ENCODE assay signal across 11 cellular contexts in genomic region chr1:12174789-12175455, GRCh38. TPM values are rescaled to one million over a fixed set of nuclear protein-coding genes. Genes with fewer than 3 reads are reported as not detected.
A peak's percentile ranks its signal among the peaks of the same experiment; 100 is the strongest.
DNase-seq lines count a peak whose midpoint lies in the region; ATAC-seq, FAIRE-seq and TF ChIP-seq lines count a peak whose summit lies in the region.
"Had no signal": no experiment of that assay in that cellular context is flagged by ENCODE, and none has a peak within 500 bp of the region (broad histone marks: within the 10 kb centered on the region; RNA-seq: fewer than 3 reads in every experiment).

No MANE protein-coding gene starts in this region.

- no peaks in the 10 kb centered on the region for H3K9me3 ChIP-seq in H9 (ENCODE audit: control insufficient read depth, low read depth, low read length)
- no peaks in the 10 kb centered on the region for H3K9me3 ChIP-seq in right cardiac atrium (ENCODE audit: control insufficient read depth, low read length)

- H4K8ac ChIP-seq in H9 (replicated peaks; ENCODE audit: insufficient read length, low read depth, low read length), result no peak overlapping the region

- H3T11ph ChIP-seq in H9 (ENCODE audit: low read length), result no peak overlapping the region

- no peaks in the 10 kb centered on the region for H4K20me1 ChIP-seq in H9 (ENCODE audit: control insufficient read depth, insufficient read depth, insufficient read length)

- H3K27ac ChIP-seq in H9 (ENCODE audit: insufficient read length, low read depth, low read length) (no peak overlapping the region), right cardiac atrium (ENCODE audit: low read length) (peak overlapping the region; percentile 72)

- H3K9ac ChIP-seq in H9 (ENCODE audit: extremely low read depth, insufficient read length, low read length), result no peak overlapping the region

- peak overlapping the region in 1 of 3 experiments; percentile 49; a peak in 2 of 7 replicates for H3K27ac Mint-ChIP-seq in H9
- peak overlapping the region; percentile 97 for H3K27ac Mint-ChIP-seq in activated naive CD8-positive, alpha-beta T cell

- no peak overlapping the region for H3K4me2 ChIP-seq in H9 (ENCODE audit: insufficient read depth, insufficient read length, low read length)

- no peak overlapping the region for H4K91ac ChIP-seq in H9 (ENCODE audit: insufficient read length, low read depth, low read length)

- H3K79me2 ChIP-seq in H9 (ENCODE audit: insufficient read depth, low read length), result no peaks in the 10 kb centered on the region

- H3K36me3 Mint-ChIP-seq in H9 (ENCODE audit: insufficient read depth in 1 of 3, low read depth in 3 of 3), result no peaks in the 10 kb centered on the region
- H3K36me3 Mint-ChIP-seq in activated naive CD8-positive, alpha-beta T cell, result peaks cover 15% of the 10 kb centered on the region

- H2BK12ac ChIP-seq in H9 (ENCODE audit: insufficient read length, low read depth, low read length), result no peak overlapping the region

- H2BK15ac ChIP-seq in H9 (ENCODE audit: low read depth, low read length), result no peak overlapping the region; the same call in 1 of the 2 replicates

- H3K4me3 Mint-ChIP-seq in H9, result no peak overlapping the region
- H3K4me3 Mint-ChIP-seq in activated naive CD8-positive, alpha-beta T cell, result peak overlapping the region; percentile 77

- no peaks in the 10 kb centered on the region for H3K79me1 ChIP-seq in H9 (ENCODE audit: insufficient read depth, low read depth, low read length, poor library complexity, severe bottlenecking)

- no peak overlapping the region for H3K4ac ChIP-seq in H9 (ENCODE audit: low read depth, low read length)

- DNase-seq in H9 (peak; percentile 55), right cardiac atrium (peak; percentile 81 to 92 (median 87)), sciatic nerve (ENCODE audit: low spot score) (no peak), omental fat pad (ENCODE audit: low spot score) (no peak), SHP77 (lab: John Stamatoyannopoulos, UW) (no peak), GM19239 (ENCODE audit: insufficient read length, low spot score) (no peak)
- DNase-seq: DMS79, hippocampal formation, NCI-H187 treated with DMSO at 0.1 percent for 48 hours had no signal

- no peak overlapping the region for H2BK20ac ChIP-seq in H9 (ENCODE audit: low read depth, low read length, poor library complexity, severe bottlenecking)

- H3K56ac ChIP-seq in H9 (ENCODE audit: insufficient read length, low read depth, low read length), result no peak overlapping the region

- H3K4me3 ChIP-seq in right cardiac atrium (ENCODE audit: low read length), result no peak overlapping the region

- no peak overlapping the region for H2BK5ac ChIP-seq in H9 (ENCODE audit: insufficient read length, low read length)

- no peak overlapping the region for H2AFZ ChIP-seq in H9 (ENCODE audit: low read length)

- FAIRE-seq in GM19239 (lab: Jason Lieb, UNC), result no peak

- no peaks in the 10 kb centered on the region for H3K27me3 ChIP-seq in H9 (ENCODE audit: insufficient read depth, low read length)
- H3K27me3 ChIP-seq in right cardiac atrium (ENCODE audit: control insufficient read depth, insufficient read depth), result no peaks in the 10 kb centered on the region

- H4K5ac ChIP-seq in H9 (ENCODE audit: insufficient read length, low read depth, low read length), result no peak overlapping the region

- H2BK120ac ChIP-seq in H9 (ENCODE audit: low read depth, low read length, poor library complexity, severe bottlenecking), result no peak overlapping the region

- ATAC-seq in right cardiac atrium, result peak; percentile 26 to 44
- peak; percentile 33 for ATAC-seq in sciatic nerve
- ATAC-seq in omental fat pad (ENCODE audit: low FRiP score), result no peak
- no peak for ATAC-seq in HG03175 (IDR thresholded peaks at IDR 0.05; ENCODE audit: unreplicated experiment)

- no peak for TF ChIP-seq CTCF in H9 (conservative IDR thresholded peaks at IDR 0.05)
- TF ChIP-seq CTCF in omental fat pad (IDR thresholded peaks at IDR 0.05), result no peak

- WGBS in H9 (ENCODE audit: extremely low coverage, insufficient read length, low lambda C conversion rate), result no CpG with 5 or more reads among the region's 16 CpGs
- 54% methylated on average over 16 of the region's 16 CpGs for WGBS in right cardiac atrium

- H3K18ac ChIP-seq in H9 (ENCODE audit: insufficient read length, low read depth, low read length), result no peak overlapping the region

- H3K23me2 ChIP-seq in H9 (ENCODE audit: insufficient read length, low read depth, low read length, poor library complexity, severe bottlenecking), result no peaks in the 10 kb centered on the region

- no peaks in the 10 kb centered on the region; the same call in 1 of the 2 replicates for H3K4me1 ChIP-seq in H9 (ENCODE audit: insufficient read depth, low read length)
- peaks cover 22% of the 10 kb centered on the region for H3K4me1 ChIP-seq in right cardiac atrium (ENCODE audit: control insufficient read depth, insufficient read depth, low read length)

- H3K23ac ChIP-seq in H9 (ENCODE audit: insufficient read length, low read depth, low read length), result no peak overlapping the region

- peaks cover 19 to 28% of the 10 kb centered on the region in 2 experiments for H3K4me1 Mint-ChIP-seq in H9
- peaks cover 90% of the 10 kb centered on the region for H3K4me1 Mint-ChIP-seq in activated naive CD8-positive, alpha-beta T cell (ENCODE audit: low read depth)

- no peak overlapping the region for H2AK5ac ChIP-seq in H9 (ENCODE audit: insufficient read length, low read length)

- H3K9me3 Mint-ChIP-seq in H9, result no peaks in the 10 kb centered on the region; a peak in 2 of 5 replicates
- H3K9me3 Mint-ChIP-seq in activated naive CD8-positive, alpha-beta T cell (ENCODE audit: low read depth), result peaks cover 4% of the 10 kb centered on the region

- intact Hi-C loops in right cardiac atrium (cut with DNase I), result no loop called here
- intact Hi-C loops in sciatic nerve (cut with DNase I), result no loop called here

- no peak overlapping the region for H3K14ac ChIP-seq in H9 (ENCODE audit: insufficient read depth, low read length)

- peaks cover 12% of the 10 kb centered on the region for H3K27me3 Mint-ChIP-seq in H9 (ENCODE audit: low read depth)
- H3K27me3 Mint-ChIP-seq in activated naive CD8-positive, alpha-beta T cell, result no peaks in the 10 kb centered on the region

RNA-seq across cellular contexts. Expression of gene TNFRSF1B, which starts 8.1 kb away (rescaled TPM):
- total RNA-seq in H9 (2021) (0.57 and 0.68 TPM in 2 replicates), right cardiac atrium (10 to 100 TPM; 17.9 to 25.4 (median 20.8) TPM), sciatic nerve (90.9 TPM), omental fat pad (100 to 1,000 TPM in 2 of 4 donors, 10 to 100 TPM in 2; 34.0 to 122 (median 84.5) TPM)
- 11.6 TPM for polyA plus RNA-seq in right cardiac atrium

RNA-seq across cellular contexts. Expression of gene VPS13D, which starts 54.9 kb away (rescaled TPM):
- total RNA-seq in H9 (2021) (18.8 and 20.2 TPM in 2 replicates), right cardiac atrium (10 to 100 TPM; 45.9 to 56.4 (median 55.2) TPM), sciatic nerve (123 TPM), omental fat pad (100 to 1,000 TPM in 1 of 4 donors, 10 to 100 TPM in 3; 88.1 to 105 (median 97.1) TPM)
- polyA plus RNA-seq in right cardiac atrium, result 25.8 TPM

Comparison
In these comparisons a context has a peak if more than half of its experiments do, and no peak if none do; other contexts are left out.
1. DNase-seq: peak in H9 (single experiment) and right cardiac atrium (3 of 3); none in sciatic nerve (single experiment), omental fat pad (single experiment), SHP77 (0 of 2) and GM19239 (single experiment).
2. ATAC-seq: peak in right cardiac atrium (2 of 2) and sciatic nerve (single experiment); none in omental fat pad (single experiment) and HG03175 (single experiment).
3. RNA of gene TNFRSF1B, which starts 8.1 kb away (total RNA-seq): 34.0 to 122 TPM in omental fat pad, 90.9 TPM in sciatic nerve (single experiment) and 17.9 to 25.4 TPM in right cardiac atrium; 0.57 to 0.68 TPM in H9; every median in the first group is over 10 times any median in the second.